ENCODE assay signal across 2 cellular contexts in the genomic region with DNA sequence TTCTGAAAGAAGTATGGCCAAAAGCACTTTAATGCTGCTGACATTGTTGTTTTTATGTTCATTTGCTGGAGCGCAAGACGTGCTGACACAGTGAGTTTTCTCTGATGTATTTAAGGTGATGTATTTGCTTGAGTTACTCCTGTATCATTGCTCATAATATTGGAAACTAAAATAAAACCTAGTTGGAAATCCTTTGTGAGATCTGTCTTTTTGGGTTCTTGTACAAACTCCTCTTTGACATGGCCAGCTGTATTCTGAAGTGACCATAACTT.
TF ChIP-seq lines count a peak whose summit lies in the region.

No MANE protein-coding gene starts in this region.

TF ChIP-seq in HepG2, 621 proteins besides CTCF, POLR2A, EP300 and RAD21:
- TF ChIP-seq KMT2A (CRISPR knock-in tag; IDR thresholded peaks at IDR 0.05) (no peak), MAFK (conservative IDR thresholded peaks at IDR 0.05 in 1 of 2, IDR thresholded peaks at IDR 0.05 in 1 of 2; ENCODE audit: low read length in 2 of 2) (peak; percentile 17 to 48; a peak in 2 of 4 replicates)

TF ChIP-seq in SK-N-SH, 30 proteins besides CTCF, POLR2A, EP300 and RAD21:
- TF ChIP-seq FOXM1 (IDR thresholded peaks at IDR 0.05; ENCODE audit: low read depth) (no peak), NFIC (IDR thresholded peaks at IDR 0.05; ENCODE audit: borderline replicate concordance) (no peak), USF1 (IDR thresholded peaks at IDR 0.05; ENCODE audit: borderline replicate concordance, low read depth) (no peak), RXRA (IDR thresholded peaks at IDR 0.05; ENCODE audit: borderline replicate concordance, low read depth) (no peak)
